Comparison of ENCODE assay signal across 1 cellular context in genomic region chr16:58499615-58500328, GRCh38.
TF ChIP-seq lines count a peak whose summit lies in the region.

A gene with protein sequence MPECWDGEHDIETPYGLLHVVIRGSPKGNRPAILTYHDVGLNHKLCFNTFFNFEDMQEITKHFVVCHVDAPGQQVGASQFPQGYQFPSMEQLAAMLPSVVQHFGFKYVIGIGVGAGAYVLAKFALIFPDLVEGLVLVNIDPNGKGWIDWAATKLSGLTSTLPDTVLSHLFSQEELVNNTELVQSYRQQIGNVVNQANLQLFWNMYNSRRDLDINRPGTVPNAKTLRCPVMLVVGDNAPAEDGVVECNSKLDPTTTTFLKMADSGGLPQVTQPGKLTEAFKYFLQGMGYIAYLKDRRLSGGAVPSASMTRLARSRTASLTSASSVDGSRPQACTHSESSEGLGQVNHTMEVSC (plus strand): TSS chr16:58500143. CDS start chr16:58500249, 106 bp downstream.

TF ChIP-seq in HepG2, 621 proteins besides CTCF, POLR2A, EP300 and RAD21 (continued from another document and continues in another):
- TF ChIP-seq, protein P1, sequence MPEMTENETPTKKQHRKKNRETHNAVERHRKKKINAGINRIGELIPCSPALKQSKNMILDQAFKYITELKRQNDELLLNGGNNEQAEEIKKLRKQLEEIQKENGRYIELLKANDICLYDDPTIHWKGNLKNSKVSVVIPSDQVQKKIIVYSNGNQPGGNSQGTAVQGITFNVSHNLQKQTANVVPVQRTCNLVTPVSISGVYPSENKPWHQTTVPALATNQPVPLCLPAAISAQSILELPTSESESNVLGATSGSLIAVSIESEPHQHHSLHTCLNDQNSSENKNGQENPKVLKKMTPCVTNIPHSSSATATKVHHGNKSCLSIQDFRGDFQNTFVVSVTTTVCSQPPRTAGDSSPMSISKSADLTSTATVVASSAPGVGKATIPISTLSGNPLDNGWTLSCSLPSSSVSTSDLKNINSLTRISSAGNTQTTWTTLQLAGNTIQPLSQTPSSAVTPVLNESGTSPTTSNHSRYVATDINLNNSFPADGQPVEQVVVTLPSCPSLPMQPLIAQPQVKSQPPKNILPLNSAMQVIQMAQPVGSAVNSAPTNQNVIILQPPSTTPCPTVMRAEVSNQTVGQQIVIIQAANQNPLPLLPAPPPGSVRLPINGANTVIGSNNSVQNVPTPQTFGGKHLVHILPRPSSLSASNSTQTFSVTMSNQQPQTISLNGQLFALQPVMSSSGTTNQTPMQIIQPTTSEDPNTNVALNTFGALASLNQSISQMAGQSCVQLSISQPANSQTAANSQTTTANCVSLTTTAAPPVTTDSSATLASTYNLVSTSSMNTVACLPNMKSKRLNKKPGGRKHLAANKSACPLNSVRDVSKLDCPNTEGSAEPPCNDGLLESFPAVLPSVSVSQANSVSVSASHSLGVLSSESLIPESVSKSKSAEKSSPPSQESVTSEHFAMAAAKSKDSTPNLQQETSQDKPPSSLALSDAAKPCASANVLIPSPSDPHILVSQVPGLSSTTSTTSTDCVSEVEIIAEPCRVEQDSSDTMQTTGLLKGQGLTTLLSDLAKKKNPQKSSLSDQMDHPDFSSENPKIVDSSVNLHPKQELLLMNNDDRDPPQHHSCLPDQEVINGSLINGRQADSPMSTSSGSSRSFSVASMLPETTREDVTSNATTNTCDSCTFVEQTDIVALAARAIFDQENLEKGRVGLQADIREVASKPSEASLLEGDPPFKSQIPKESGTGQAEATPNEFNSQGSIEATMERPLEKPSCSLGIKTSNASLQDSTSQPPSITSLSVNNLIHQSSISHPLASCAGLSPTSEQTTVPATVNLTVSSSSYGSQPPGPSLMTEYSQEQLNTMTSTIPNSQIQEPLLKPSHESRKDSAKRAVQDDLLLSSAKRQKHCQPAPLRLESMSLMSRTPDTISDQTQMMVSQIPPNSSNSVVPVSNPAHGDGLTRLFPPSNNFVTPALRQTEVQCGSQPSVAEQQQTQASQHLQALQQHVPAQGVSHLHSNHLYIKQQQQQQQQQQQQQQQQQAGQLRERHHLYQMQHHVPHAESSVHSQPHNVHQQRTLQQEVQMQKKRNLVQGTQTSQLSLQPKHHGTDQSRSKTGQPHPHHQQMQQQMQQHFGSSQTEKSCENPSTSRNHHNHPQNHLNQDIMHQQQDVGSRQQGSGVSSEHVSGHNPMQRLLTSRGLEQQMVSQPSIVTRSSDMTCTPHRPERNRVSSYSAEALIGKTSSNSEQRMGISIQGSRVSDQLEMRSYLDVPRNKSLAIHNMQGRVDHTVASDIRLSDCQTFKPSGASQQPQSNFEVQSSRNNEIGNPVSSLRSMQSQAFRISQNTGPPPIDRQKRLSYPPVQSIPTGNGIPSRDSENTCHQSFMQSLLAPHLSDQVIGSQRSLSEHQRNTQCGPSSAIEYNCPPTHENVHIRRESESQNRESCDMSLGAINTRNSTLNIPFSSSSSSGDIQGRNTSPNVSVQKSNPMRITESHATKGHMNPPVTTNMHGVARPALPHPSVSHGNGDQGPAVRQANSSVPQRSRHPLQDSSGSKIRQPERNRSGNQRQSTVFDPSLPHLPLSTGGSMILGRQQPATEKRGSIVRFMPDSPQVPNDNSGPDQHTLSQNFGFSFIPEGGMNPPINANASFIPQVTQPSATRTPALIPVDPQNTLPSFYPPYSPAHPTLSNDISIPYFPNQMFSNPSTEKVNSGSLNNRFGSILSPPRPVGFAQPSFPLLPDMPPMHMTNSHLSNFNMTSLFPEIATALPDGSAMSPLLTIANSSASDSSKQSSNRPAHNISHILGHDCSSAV (CRISPR knock-in tag; IDR thresholded peaks at IDR 0.05; ENCODE audit: borderline replicate concordance): no peak
- TF ChIP-seq ZNF343 (CRISPR knock-in tag; IDR thresholded peaks at IDR 0.05) (no peak), AKAP8 (CRISPR knock-in tag; IDR thresholded peaks at IDR 0.05) (no peak), ZMYM3 (CRISPR knock-in tag; IDR thresholded peaks at IDR 0.05) (no peak), NFKBIZ (CRISPR knock-in tag; IDR thresholded peaks at IDR 0.05) (no peak), MTF2 (CRISPR knock-in tag; IDR thresholded peaks at IDR 0.05; ENCODE audit: borderline replicate concordance) (no peak), ADNP (CRISPR knock-in tag; IDR thresholded peaks at IDR 0.05) (no peak), MIER3 (CRISPR knock-in tag; IDR thresholded peaks at IDR 0.05; ENCODE audit: borderline replicate concordance) (0 out of 2 replicates have a peak, but pooled peaks have one; percentile 33), NBN (conservative IDR thresholded peaks at IDR 0.05) (no peak), NFYC (CRISPR knock-in tag; IDR thresholded peaks at IDR 0.05) (peak; percentile 75), KAT8 (CRISPR knock-in tag; IDR thresholded peaks at IDR 0.05) (no peak), PRDM10 (CRISPR knock-in tag; IDR thresholded peaks at IDR 0.05; ENCODE audit: low read depth) (0 out of 2 replicates have a peak, but pooled peaks have one; percentile 24), ZNF766 (CRISPR knock-in tag; IDR thresholded peaks at IDR 0.05; ENCODE audit: borderline replicate concordance) (no peak), ZNF770 (CRISPR knock-in tag; IDR thresholded peaks at IDR 0.05) (no peak), MTA3 (CRISPR knock-in tag; IDR thresholded peaks at IDR 0.05) (no peak), THAP11 (CRISPR knock-in tag; IDR thresholded peaks at IDR 0.05) (0 out of 2 replicates have a peak, but pooled peaks have one; percentile 15), SALL1 (CRISPR knock-in tag; IDR thresholded peaks at IDR 0.05) (0 out of 2 replicates have a peak, but pooled peaks have one; percentile 17), IRF2 (CRISPR knock-in tag; IDR thresholded peaks at IDR 0.05) (no peak), HNF1B (CRISPR knock-in tag; IDR thresholded peaks at IDR 0.05) (0 out of 2 replicates have a peak, but pooled peaks have one; percentile 24), ZFP36L2 (CRISPR knock-in tag; IDR thresholded peaks at IDR 0.05) (no peak), KDM2A (CRISPR knock-in tag; IDR thresholded peaks at IDR 0.05; ENCODE audit: borderline replicate concordance, low read depth) (peak; percentile 24; the same call in 1 of the 2 replicates), NONO (IDR thresholded peaks at IDR 0.05) (no peak), NONO (CRISPR knock-in tag; conservative IDR thresholded peaks at IDR 0.05) (no peak), ZNF709 (CRISPR knock-in tag; IDR thresholded peaks at IDR 0.05) (no peak), AGO2 (optimal IDR thresholded peaks at IDR 0.05; ENCODE audit: low read depth, low read length) (no peak), ZNF547 (CRISPR knock-in tag; IDR thresholded peaks at IDR 0.05) (no peak), FOSL2 (CRISPR knock-in tag; IDR thresholded peaks at IDR 0.05) (peak; percentile 88), ZNF34 (CRISPR knock-in tag; IDR thresholded peaks at IDR 0.05; ENCODE audit: borderline replicate concordance) (no peak), ZNF17 (CRISPR knock-in tag; IDR thresholded peaks at IDR 0.05) (no peak), TEAD3 (CRISPR knock-in tag; optimal IDR thresholded peaks at IDR 0.05; ENCODE audit: borderline replicate concordance) (no peak), ELF1 (CRISPR knock-in tag; IDR thresholded peaks at IDR 0.05) (peak; percentile 44; the same call in 1 of the 2 replicates), MED1 (CRISPR knock-in tag; IDR thresholded peaks at IDR 0.05) (no peak), SIX1 (CRISPR knock-in tag; IDR thresholded peaks at IDR 0.05; ENCODE audit: borderline replicate concordance) (no peak), ZNF362 (CRISPR knock-in tag; IDR thresholded peaks at IDR 0.05; ENCODE audit: borderline replicate concordance) (no peak), REL (CRISPR knock-in tag; conservative IDR thresholded peaks at IDR 0.05) (no peak), ZNF136 (CRISPR knock-in tag; IDR thresholded peaks at IDR 0.05; ENCODE audit: low read depth) (no peak), ZNF484 (CRISPR knock-in tag; IDR thresholded peaks at IDR 0.05; ENCODE audit: borderline replicate concordance, low read depth) (no peak), PLRG1 (conservative IDR thresholded peaks at IDR 0.05) (no peak), ZNF83 (CRISPR knock-in tag; IDR thresholded peaks at IDR 0.05; ENCODE audit: borderline replicate concordance) (no peak), HNRNPL (IDR thresholded peaks at IDR 0.05; ENCODE audit: low read depth, low read length) (peak; percentile 62), ZNF550 (CRISPR knock-in tag; IDR thresholded peaks at IDR 0.05; ENCODE audit: borderline replicate concordance) (no peak), ZFP41 (CRISPR knock-in tag; IDR thresholded peaks at IDR 0.05; ENCODE audit: borderline replicate concordance) (no peak)
- TF ChIP-seq, protein P2, sequence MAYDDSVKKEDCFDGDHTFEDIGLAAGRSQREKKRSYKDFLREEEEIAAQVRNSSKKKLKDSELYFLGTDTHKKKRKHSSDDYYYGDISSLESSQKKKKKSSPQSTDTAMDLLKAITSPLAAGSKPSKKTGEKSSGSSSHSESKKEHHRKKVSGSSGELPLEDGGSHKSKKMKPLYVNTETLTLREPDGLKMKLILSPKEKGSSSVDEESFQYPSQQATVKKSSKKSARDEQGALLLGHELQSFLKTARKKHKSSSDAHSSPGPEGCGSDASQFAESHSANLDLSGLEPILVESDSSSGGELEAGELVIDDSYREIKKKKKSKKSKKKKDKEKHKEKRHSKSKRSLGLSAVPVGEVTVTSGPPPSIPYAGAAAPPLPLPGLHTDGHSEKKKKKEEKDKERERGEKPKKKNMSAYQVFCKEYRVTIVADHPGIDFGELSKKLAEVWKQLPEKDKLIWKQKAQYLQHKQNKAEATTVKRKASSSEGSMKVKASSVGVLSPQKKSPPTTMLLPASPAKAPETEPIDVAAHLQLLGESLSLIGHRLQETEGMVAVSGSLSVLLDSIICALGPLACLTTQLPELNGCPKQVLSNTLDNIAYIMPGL (CRISPR knock-in tag; IDR thresholded peaks at IDR 0.05; ENCODE audit: borderline replicate concordance in 1 of 2, low read depth in 1 of 2): no peak
- TF ChIP-seq, protein P3, sequence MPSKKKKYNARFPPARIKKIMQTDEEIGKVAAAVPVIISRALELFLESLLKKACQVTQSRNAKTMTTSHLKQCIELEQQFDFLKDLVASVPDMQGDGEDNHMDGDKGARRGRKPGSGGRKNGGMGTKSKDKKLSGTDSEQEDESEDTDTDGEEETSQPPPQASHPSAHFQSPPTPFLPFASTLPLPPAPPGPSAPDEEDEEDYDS (CRISPR knock-in tag; IDR thresholded peaks at IDR 0.05): peak; percentile 79
